In the genomic region with DNA sequence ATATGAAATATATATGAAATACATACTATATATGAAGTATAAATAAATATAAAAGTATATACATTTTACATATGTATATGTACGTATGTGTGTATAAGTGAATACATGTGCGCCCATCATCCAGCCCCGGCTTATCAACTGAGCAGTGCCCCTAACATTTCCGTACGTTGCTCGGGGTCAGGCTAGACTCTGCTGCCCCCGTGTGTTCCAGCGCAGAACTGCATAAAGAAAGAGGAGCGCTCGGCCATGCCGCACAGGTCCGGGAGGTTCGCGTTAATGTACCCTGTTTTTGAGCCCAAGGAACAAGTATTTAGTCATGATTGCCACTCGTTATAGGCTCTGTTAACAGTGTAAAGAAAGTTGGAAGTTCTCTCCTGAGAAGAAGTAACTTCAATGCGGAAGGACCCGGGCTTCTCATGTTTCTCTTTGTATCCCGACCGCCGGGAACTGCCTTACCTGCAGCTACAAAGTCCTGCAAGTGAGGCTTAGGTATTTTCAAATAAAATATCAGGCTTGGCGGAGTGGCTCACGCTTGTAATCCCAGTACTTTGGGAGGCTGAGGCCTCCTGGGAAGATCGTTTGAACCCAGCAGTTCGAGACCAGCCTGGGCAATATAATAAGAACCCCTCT, we compare ENCODE assay signal across 8 cellular contexts. TPM values are rescaled to one million over a fixed set of nuclear protein-coding genes. Genes with fewer than 3 reads are reported as not detected.
DNase-seq lines count a peak whose midpoint lies in the region; ATAC-seq, FAIRE-seq and TF ChIP-seq lines count a peak whose summit lies in the region.

No MANE protein-coding gene starts in this region.

- no peak overlapping the region for H3K14ac ChIP-seq in IMR-90 (replicated peaks; ENCODE audit: low read depth, low read length)

- H3K4me1 ChIP-seq in IMR-90 (ENCODE audit: control insufficient read depth, insufficient read depth, low read length) (no peaks in the 10 kb centered on the region), testis (no peaks in the 10 kb centered on the region)

- TF ChIP-seq POLR2A in IMR-90 (IDR thresholded peaks at IDR 0.05; ENCODE audit: low read depth, low read length), result no peak
- TF ChIP-seq POLR2A in testis (IDR thresholded peaks at IDR 0.05), result no peak

- no peak overlapping the region for H3K23ac ChIP-seq in IMR-90 (ENCODE audit: low read depth, low read length)

- CTCF ChIA-PET in IMR-90 (lab: Yijun Ruan, JAX), result no interaction called here

- TF ChIP-seq RAD21 in IMR-90 (IDR thresholded peaks at IDR 0.05; ENCODE audit: low read length), result peak; percentile 82

- intact Hi-C loops in IMR-90 (cut with micrococcal nuclease) (loop anchor here (1.0 to 5.0 kb wide), 3 partner anchors 291 to 439 kb away; no protein-coding TSS in a partner anchor), testis (cut with DNase I; ENCODE audit: low total_unique reads) (no loop called here)

- peak overlapping the region; percentile 40 for H2AFZ ChIP-seq in IMR-90 (replicated peaks; ENCODE audit: low read length, poor library complexity)

- no peak overlapping the region for H3K9ac ChIP-seq in IMR-90 (ENCODE audit: low read depth, low read length)

- peak; percentile 95 for ATAC-seq in GM21529 (IDR thresholded peaks at IDR 0.05; ENCODE audit: unreplicated experiment)
- ATAC-seq in IMR-90 (ENCODE audit: low read depth), result peak; percentile 100
- peak; percentile 83 for ATAC-seq in omental fat pad (ENCODE audit: low FRiP score)

- POLR2A ChIA-PET in IMR-90 (lab: Charles Lee; ENCODE audit: unreplicated experiment), result no interaction called here

- H2BK20ac ChIP-seq in IMR-90 (ENCODE audit: low read depth, low read length), result no peak overlapping the region

- no peak overlapping the region for H2BK5ac ChIP-seq in IMR-90 (ENCODE audit: low read depth, low read length, poor library complexity, severe bottlenecking)

- H3K9me1 ChIP-seq in IMR-90 (ENCODE audit: insufficient read depth, low read length), result no peaks in the 10 kb centered on the region

- BruUV-seq in IMR-90 (replicated peaks; lab: Mats Ljungman, UMichigan), result no TSS peak

- H3K27me3 ChIP-seq in IMR-90 (ENCODE audit: control insufficient read depth, insufficient read depth, low read length) (peaks cover 6% of the 10 kb centered on the region), testis (no peaks in the 10 kb centered on the region)

- H3K36me3 ChIP-seq in IMR-90 (ENCODE audit: control insufficient read depth, insufficient read depth, low read length), result no peaks in the 10 kb centered on the region
- H3K36me3 ChIP-seq in testis (ENCODE audit: low read depth, missing control alignments), result no peaks in the 10 kb centered on the region

- no peak overlapping the region for H2AK9ac ChIP-seq in IMR-90 (replicated peaks; ENCODE audit: low read depth, low read length, poor library complexity)

- dilution Hi-C loops in IMR-90 (cut with HindIII; ENCODE audit: low sequenced_read_pairs, unreplicated experiment), result no loop called here

- DNase-seq in DMS53 (lab: John Stamatoyannopoulos, UW) (peak; percentile 87), IMR-90 (peak; percentile 19), RCC 7860 (ENCODE audit: low spot score) (peak; percentile 31), fibroblast of villous mesenchyme (ENCODE audit: low read depth) (peak; percentile 42), omental fat pad (ENCODE audit: low spot score) (peak; percentile 82), testis (peak; percentile 89)
- peak; percentile 50 to 63 for DNase-seq in activated T-helper 1 cell treated with anti-CD3 and anti-CD28 coated beads, Interleukin-2, amount 50 U/mL, for 16 hours (ENCODE audit: low read depth in 1 of 2, low spot score in 1 of 2)

- H3K27ac ChIP-seq in IMR-90 (ENCODE audit: insufficient read depth, low read length) (no peak overlapping the region), testis (no peak overlapping the region)

- H4K8ac ChIP-seq in IMR-90 (ENCODE audit: low read depth in 2 of 2, low read length in 2 of 2), result no peak overlapping the region

- in situ Hi-C loops in IMR-90 (cut with MboI; ENCODE audit: low sequenced_read_pairs), result loop anchor here (10.0 kb wide), 1 partner anchor 438 kb away; no protein-coding TSS in a partner anchor

- H4K5ac ChIP-seq in IMR-90 (ENCODE audit: low read depth, low read length), result no peak overlapping the region

- H3K4me2 ChIP-seq in IMR-90 (ENCODE audit: low read depth, low read length), result 0 out of 2 replicates have a peak overlapping the region, but pooled peaks have one; percentile 77

- 2% methylated on average over 9 of the region's 24 CpGs; no CpG with 5 or more reads in 1 of the 2 experiments for WGBS in IMR-90 (ENCODE audit: extremely low coverage in 2 of 2, insufficient read length in 1 of 2), 2 experiments
- WGBS in testis, 2 donors, result 8 to 10% methylated on average over 24 of the region's 24 CpGs

- no peak overlapping the region for H2AK5ac ChIP-seq in IMR-90 (ENCODE audit: low read depth, low read length)

- TF ChIP-seq CTCF in IMR-90 (conservative IDR thresholded peaks at IDR 0.05; ENCODE audit: low read depth, low read length), result peak; percentile 80
- TF ChIP-seq CTCF in fibroblast of villous mesenchyme (IDR thresholded peaks at IDR 0.05; ENCODE audit: insufficient read depth, low read depth, low read length), result peak; percentile 93
- peak in 1 of 3 donors; percentile 29 for TF ChIP-seq CTCF in omental fat pad (IDR thresholded peaks at IDR 0.05)
- TF ChIP-seq CTCF in testis (IDR thresholded peaks at IDR 0.05), result peak; percentile 56 to 90 (median 79)

- no peak overlapping the region for H4K91ac ChIP-seq in IMR-90 (ENCODE audit: insufficient read depth, low read depth, low read length)

- no peak overlapping the region for H3K4ac ChIP-seq in IMR-90 (ENCODE audit: low read depth, low read length)

- H4K20me1 ChIP-seq in IMR-90 (ENCODE audit: insufficient read depth, low read length), result no peaks in the 10 kb centered on the region

- no peak overlapping the region for H3K18ac ChIP-seq in IMR-90 (ENCODE audit: low read depth, low read length)

- H3K4me3 ChIP-seq in IMR-90 (ENCODE audit: insufficient read depth, low read depth, low read length) (no peak overlapping the region), fibroblast of villous mesenchyme (ENCODE audit: low read depth, low read length) (peak overlapping the region; percentile 35), testis (peak overlapping the region; percentile 6 to 40)

- H2BK120ac ChIP-seq in IMR-90 (ENCODE audit: low read depth, low read length), result no peak overlapping the region

- H3K9me3 ChIP-seq in IMR-90 (ENCODE audit: control insufficient read depth, insufficient read depth, low read length) (no peaks in the 10 kb centered on the region), testis (no peaks in the 10 kb centered on the region)

- FAIRE-seq in RCC 7860 (lab: Jason Lieb, UNC), result no peak

- H2BK15ac ChIP-seq in IMR-90 (ENCODE audit: low read depth, low read length), result no peak overlapping the region

- no peak overlapping the region for H3K56ac ChIP-seq in IMR-90 (ENCODE audit: extremely low read depth, insufficient read depth, low read length)

- no peaks in the 10 kb centered on the region for H3K79me1 ChIP-seq in IMR-90 (ENCODE audit: low read depth in 1 of 2, low read length in 2 of 2)

TF ChIP-seq in IMR-90, 13 proteins besides CTCF, POLR2A, EP300 and RAD21:
- TF ChIP-seq RCOR1 (IDR thresholded peaks at IDR 0.05; ENCODE audit: insufficient replicate concordance, low read length) (no peak), SMC3 (IDR thresholded peaks at IDR 0.05; ENCODE audit: low read depth, low read length) (peak; percentile 65)

RNA-seq across cellular contexts. Expression of a gene that starts 55.7 kb away (rescaled TPM):
- not detected in 2 replicates for total RNA-seq in IMR-90 (2012; rRNA removed)
- not detected in 2 replicates for polyA plus RNA-seq in IMR-90 (2012; rRNA removed)
- not detected in 2 replicates for polyA plus RNA-seq in IMR-90 (2012; cell fraction: cytosol; rRNA removed)
- not detected in 2 replicates for polyA plus RNA-seq in IMR-90 (2012; cell fraction: nucleus; rRNA removed; ENCODE audit: low replicate concordance)
- not detected in 2 replicates for total RNA-seq in fibroblast of villous mesenchyme
- total RNA-seq in omental fat pad, result not detected
- total RNA-seq in testis, result under 1 TPM in 1 of 2 donors, not detected in 1; 0.25 TPM
- 0.16 TPM for polyA plus RNA-seq in testis (ENCODE audit: insufficient read depth, low read depth, low replicate concordance)

Comparison
In these comparisons a context has a peak if more than half of its experiments do, and no peak if none do; other contexts are left out.
1. DNase-seq: peak in every context shown above with its lines; median percentile 89 in testis; 87 in DMS53; 82 in omental fat pad; 56 in activated T-helper 1 cell treated with anti-CD3 and anti-CD28 coated beads, Interleukin-2, amount 50 U/mL, for 16 hours; 42 in fibroblast of villous mesenchyme; 31 in RCC 7860; 19 in IMR-90.